In genomic region chr9:100938507-100938906, GRCh38 we compare ENCODE assay signal across 7 cellular contexts.
"Had no signal": no experiment of that assay in that cellular context is flagged by ENCODE, and none has a peak within 500 bp of the region (broad histone marks: within the 10 kb centered on the region; RNA-seq: fewer than 3 reads in every experiment).

No MANE protein-coding gene starts in this region.

- H3K4me3 ChIP-seq: GM23338 had no signal

- FAIRE-seq: H1, H54, HTR-8/SVneo had no signal

- H2AFZ ChIP-seq: GM23338 had no signal

- H3K4me2 ChIP-seq: GM23338 had no signal

- ATAC-seq: GM23338 had no signal

- DNase-seq: H9, HCEC 1CT, KBM-7 had no signal
